Comparison of ENCODE assay signal across 9 cellular contexts in the genomic region with DNA sequence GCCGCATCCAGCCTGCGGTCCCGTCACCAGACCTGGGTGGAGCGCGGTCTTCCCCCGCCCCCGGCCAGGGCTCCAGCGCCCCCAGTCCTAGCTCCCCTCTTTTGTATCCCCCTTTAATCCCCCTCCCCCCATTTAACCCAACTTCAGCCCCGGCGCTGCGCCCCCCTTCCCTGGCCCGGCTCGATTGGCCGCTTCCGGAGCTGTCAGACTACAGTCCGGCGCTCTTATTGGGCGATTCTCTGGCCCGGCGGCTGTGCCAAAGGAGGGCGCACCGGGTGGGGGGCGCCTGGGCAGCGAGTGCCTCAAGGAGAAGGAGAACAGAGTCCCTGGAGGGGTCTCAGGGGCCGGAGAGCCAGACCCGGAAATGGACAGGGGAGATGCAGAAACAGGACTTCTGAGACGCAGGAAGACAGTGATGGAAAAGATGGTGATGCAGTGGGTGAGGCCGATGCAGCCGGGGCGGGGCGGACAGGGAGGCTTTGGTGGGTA. TPM values are rescaled to one million over a fixed set of nuclear protein-coding genes. Genes with fewer than 3 reads are reported as not detected.
A peak's percentile ranks its signal among the peaks of the same experiment; 100 is the strongest.
DNase-seq lines count a peak whose midpoint lies in the region; ATAC-seq and TF ChIP-seq lines count a peak whose summit lies in the region.
"Had no signal": no experiment of that assay in that cellular context is flagged by ENCODE, and none has a peak within 500 bp of the region (broad histone marks: within the 10 kb centered on the region; RNA-seq: fewer than 3 reads in every experiment).

No MANE protein-coding gene starts in this region.

- CTCF ChIA-PET in CD4-positive, alpha-beta T cell (lab: Charles Lee): no interaction called here
- CTCF ChIA-PET in SK-N-SH (lab: Yijun Ruan, JAX): interaction anchor here (1.0 to 4.4 kb wide), 4 partner anchors 10 to 39 kb away, joined by 3 to 23 read pairs (median 5); no protein-coding TSS in a partner anchor

- H2AFZ ChIP-seq in SK-N-SH (ENCODE audit: low read depth): peak overlapping the region; percentile 84

- H3K9me3 ChIP-seq in CD4-positive, alpha-beta T cell (ENCODE audit: control insufficient read depth, low read length): no peaks in the 10 kb centered on the region
- H3K9me3 ChIP-seq in SK-N-SH: no peaks in the 10 kb centered on the region

- no peak overlapping the region for H3K27ac Mint-ChIP-seq in CD4-positive, alpha-beta T cell
- no peak overlapping the region for H3K27ac Mint-ChIP-seq in glutamatergic neuron (ENCODE audit: unreplicated experiment)
- no peak overlapping the region for H3K27ac Mint-ChIP-seq in osteocyte (ENCODE audit: unreplicated experiment)

- no peaks in the 10 kb centered on the region for H3K9me3 Mint-ChIP-seq in CD4-positive, alpha-beta T cell
- H3K9me3 Mint-ChIP-seq in glutamatergic neuron (ENCODE audit: unreplicated experiment) (peaks cover 7% of the 10 kb centered on the region), osteocyte (ENCODE audit: unreplicated experiment) (no peaks in the 10 kb centered on the region)

- H3K79me2 ChIP-seq in SK-N-SH (ENCODE audit: insufficient read depth): no peaks in the 10 kb centered on the region

- TF ChIP-seq RAD21 in SK-N-SH (IDR thresholded peaks at IDR 0.05; ENCODE audit: low read length): no peak

- H3K4me1 ChIP-seq in SK-N-SH (ENCODE audit: control insufficient read depth in 1 of 2, insufficient read depth in 2 of 2, low read depth in 1 of 2, low read length in 1 of 2): peaks cover 0 to 5% of the 10 kb centered on the region in 2 experiments; a peak in 1 of 4 replicates

- H3K9ac ChIP-seq in SK-N-SH: no peak overlapping the region

- ATAC-seq in CD4-positive, alpha-beta T cell (ENCODE audit: poor library complexity): no peak
- ATAC-seq in HG03196 (IDR thresholded peaks at IDR 0.05; ENCODE audit: unreplicated experiment) (no peak), HG03354 (IDR thresholded peaks at IDR 0.05; ENCODE audit: poor library complexity, severe bottlenecking, unreplicated experiment) (no peak), HG03108 (IDR thresholded peaks at IDR 0.05; ENCODE audit: unreplicated experiment) (no peak)
- ATAC-seq: HCT116 had no signal

- intact Hi-C loops in CD4-positive, alpha-beta T cell (cut with DNase I, micrococcal nuclease): loop anchor here in 1 of 2 experiments (2.0 kb wide), 1 partner anchor 109 kb away; no protein-coding TSS in a partner anchor

- peaks cover 9% of the 10 kb centered on the region for H3K4me1 Mint-ChIP-seq in CD4-positive, alpha-beta T cell (ENCODE audit: low read depth)
- H3K4me1 Mint-ChIP-seq in glutamatergic neuron (ENCODE audit: low read depth, unreplicated experiment): no peaks in the 10 kb centered on the region
- peaks cover 11% of the 10 kb centered on the region for H3K4me1 Mint-ChIP-seq in osteocyte (ENCODE audit: unreplicated experiment)

- H3K9me2 ChIP-seq in SK-N-SH: no peaks in the 10 kb centered on the region

- no peaks in the 10 kb centered on the region for H3K36me3 ChIP-seq in SK-N-SH (replicated peaks in 1 of 2; ENCODE audit: control insufficient read depth in 1 of 2, insufficient read depth in 2 of 2, low read length in 1 of 2)

- no peaks in the 10 kb centered on the region for H3K36me3 Mint-ChIP-seq in CD4-positive, alpha-beta T cell (ENCODE audit: low read depth)
- peaks cover 5% of the 10 kb centered on the region for H3K36me3 Mint-ChIP-seq in glutamatergic neuron (ENCODE audit: unreplicated experiment)
- no peaks in the 10 kb centered on the region for H3K36me3 Mint-ChIP-seq in osteocyte (ENCODE audit: unreplicated experiment)

- peaks cover 59% of the 10 kb centered on the region for H3K27me3 Mint-ChIP-seq in CD4-positive, alpha-beta T cell
- H3K27me3 Mint-ChIP-seq in glutamatergic neuron (ENCODE audit: unreplicated experiment) (peaks cover 31% of the 10 kb centered on the region), osteocyte (ENCODE audit: unreplicated experiment) (peaks cover 44% of the 10 kb centered on the region)

- POLR2A ChIA-PET in CD4-positive, alpha-beta T cell (lab: Charles Lee): no interaction called here
- POLR2A ChIA-PET in SK-N-SH (lab: Yijun Ruan, JAX): no interaction called here

- H3K4me3 Mint-ChIP-seq in CD4-positive, alpha-beta T cell: peak overlapping the region; percentile 64
- peak overlapping the region; percentile 84 for H3K4me3 Mint-ChIP-seq in glutamatergic neuron (ENCODE audit: unreplicated experiment)
- peak overlapping the region; percentile 73 for H3K4me3 Mint-ChIP-seq in osteocyte (ENCODE audit: unreplicated experiment)

- no peak for DNase-seq in CD4-positive, alpha-beta T cell
- DNase-seq in SK-N-SH: peak; percentile 79
- peak; percentile 64 for DNase-seq in glutamatergic neuron
- no peak for DNase-seq in osteocyte (ENCODE audit: extremely low spot score, unreplicated experiment)
- no peak for DNase-seq in NCI-H774 (lab: John Stamatoyannopoulos, UW)

- no peak for TF ChIP-seq CTCF in CD4-positive, alpha-beta T cell (IDR thresholded peaks at IDR 0.05)
- no peak for TF ChIP-seq CTCF in SK-N-SH (IDR thresholded peaks at IDR 0.05)
- no peak for TF ChIP-seq CTCF in glutamatergic neuron (IDR thresholded peaks at IDR 0.05; ENCODE audit: partially characterized antibody, unreplicated experiment)
- TF ChIP-seq CTCF in osteocyte (IDR thresholded peaks at IDR 0.05): no peak

- peak overlapping the region; percentile 87 for H3K4me2 ChIP-seq in SK-N-SH

- no peak for TF ChIP-seq EP300 in SK-N-SH (IDR thresholded peaks at IDR 0.05; ENCODE audit: borderline replicate concordance in 1 of 2, low read depth in 1 of 2, low read length in 1 of 2)

- H3K27ac ChIP-seq in CD4-positive, alpha-beta T cell (ENCODE audit: low read depth, low read length): no peak overlapping the region
- no peak overlapping the region; a peak in 1 of 4 replicates for H3K27ac ChIP-seq in SK-N-SH (ENCODE audit: low read depth in 2 of 2, low read length in 1 of 2)

- no peaks in the 10 kb centered on the region for H4K20me1 ChIP-seq in SK-N-SH (ENCODE audit: insufficient read depth)

- H3K27me3 ChIP-seq in CD4-positive, alpha-beta T cell (ENCODE audit: control insufficient read depth, insufficient read depth, low read length): peaks cover 56% of the 10 kb centered on the region
- H3K27me3 ChIP-seq in SK-N-SH (ENCODE audit: insufficient read depth): peaks cover 46% of the 10 kb centered on the region

- 5% methylated on average over 31 of the region's 31 CpGs for WGBS in SK-N-SH (ENCODE audit: low lambda C conversion rate)

- H3F3A ChIP-seq in SK-N-SH (replicated peaks; ENCODE audit: insufficient read depth): no peaks in the 10 kb centered on the region

- peak overlapping the region; percentile 62 to 64 for H3K4me3 ChIP-seq in SK-N-SH (ENCODE audit: low read depth in 2 of 2, low read length in 1 of 2)

TF ChIP-seq in SK-N-SH, 30 proteins besides CTCF, POLR2A, EP300 and RAD21:
- TF ChIP-seq TAF1 (IDR thresholded peaks at IDR 0.05; ENCODE audit: borderline replicate concordance, low read depth, low read length): no peak
- TF ChIP-seq, protein P1, sequence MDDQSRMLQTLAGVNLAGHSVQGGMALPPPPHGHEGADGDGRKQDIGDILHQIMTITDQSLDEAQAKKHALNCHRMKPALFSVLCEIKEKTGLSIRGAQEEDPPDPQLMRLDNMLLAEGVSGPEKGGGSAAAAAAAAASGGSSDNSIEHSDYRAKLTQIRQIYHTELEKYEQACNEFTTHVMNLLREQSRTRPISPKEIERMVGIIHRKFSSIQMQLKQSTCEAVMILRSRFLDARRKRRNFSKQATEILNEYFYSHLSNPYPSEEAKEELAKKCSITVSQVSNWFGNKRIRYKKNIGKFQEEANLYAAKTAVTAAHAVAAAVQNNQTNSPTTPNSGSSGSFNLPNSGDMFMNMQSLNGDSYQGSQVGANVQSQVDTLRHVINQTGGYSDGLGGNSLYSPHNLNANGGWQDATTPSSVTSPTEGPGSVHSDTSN (IDR thresholded peaks at IDR 0.05): peak; percentile 38; the same call in 1 of the 2 replicates
TF ChIP-seq in SK-N-SH: peak in this region for 1.

RNA-seq across cellular contexts. Expression of a gene that starts 1.1 kb away (rescaled TPM):
- not detected for total RNA-seq in CD4-positive, alpha-beta T cell
- 0.21 and 0.23 TPM in 2 replicates for polyA plus RNA-seq in SK-N-SH (2012; rRNA removed)
- 0.13 and 0.48 TPM in 2 replicates for polyA plus RNA-seq in SK-N-SH (2012; cell fraction: cytosol; rRNA removed)
- 0.13 and 0.38 TPM in 2 replicates for polyA plus RNA-seq in SK-N-SH (2012; cell fraction: nucleus; rRNA removed)
- total RNA-seq in glutamatergic neuron (ENCODE audit: unreplicated experiment) (2.1 TPM), osteocyte (10.6 and 15.3 TPM in 2 replicates)

Comparison
In these comparisons a context has a peak if more than half of its experiments do, and no peak if none do; other contexts are left out.
1. DNase-seq: peak in SK-N-SH (single experiment) and glutamatergic neuron (single experiment); none in CD4-positive, alpha-beta T cell (0 of 10), osteocyte (single experiment) and NCI-H774 (single experiment).
2. Peak in every context shown above with its lines, with median percentiles within 50 percentile points of each other: H3K4me3 Mint-ChIP-seq.